Comparison of ENCODE assay signal across 8 cellular contexts in genomic region chr1:151145158-151146071, GRCh38. TPM values are rescaled to one million over a fixed set of nuclear protein-coding genes. Genes with fewer than 3 reads are reported as not detected.
DNase-seq lines count a peak whose midpoint lies in the region; ATAC-seq and TF ChIP-seq lines count a peak whose summit lies in the region.

No MANE protein-coding gene starts in this region.

- intact Hi-C loops in right cardiac atrium (cut with DNase I) = no loop called here

- peak overlapping the region; percentile 97 for H3K4me3 Mint-ChIP-seq in activated naive CD8-positive, alpha-beta T cell

- H3K4me1 ChIP-seq in right cardiac atrium (ENCODE audit: control insufficient read depth, insufficient read depth, low read length) = peaks cover 19% of the 10 kb centered on the region

- no peaks in the 10 kb centered on the region for H3K9me3 Mint-ChIP-seq in activated naive CD4-positive, alpha-beta T cell treated with anti-CD3 and anti-CD28 coated beads, Interleukin-2, amount 50 U/mL, for 72 hours
- H3K9me3 Mint-ChIP-seq in activated naive CD8-positive, alpha-beta T cell (ENCODE audit: low read depth) = no peaks in the 10 kb centered on the region

- no peaks in the 10 kb centered on the region for H3K27me3 ChIP-seq in right cardiac atrium (ENCODE audit: control insufficient read depth, insufficient read depth)

- H3K4me3 ChIP-seq in right cardiac atrium (ENCODE audit: low read length) = peak overlapping the region; percentile 74
- H3K4me3 ChIP-seq in retinal pigment epithelial cell (ENCODE audit: low read length) = peak overlapping the region; percentile 71

- WGBS in right cardiac atrium = 7% methylated on average over 46 of the region's 46 CpGs

- no peaks in the 10 kb centered on the region for H3K27me3 Mint-ChIP-seq in activated naive CD8-positive, alpha-beta T cell

- no peak for TF ChIP-seq CTCF in retinal pigment epithelial cell (conservative IDR thresholded peaks at IDR 0.05; ENCODE audit: low read depth, low read length)

- no peak for ATAC-seq in activated naive CD4-positive, alpha-beta T cell treated with anti-CD3 and anti-CD28 coated beads, Interleukin-2, amount 50 U/mL, for 72 hours
- ATAC-seq in right cardiac atrium (peak; percentile 9 to 24), HG03097 (IDR thresholded peaks at IDR 0.05; ENCODE audit: low FRiP score, unreplicated experiment) (no peak), HG03108 (IDR thresholded peaks at IDR 0.05; ENCODE audit: unreplicated experiment) (no peak), GM21367 (IDR thresholded peaks at IDR 0.05; ENCODE audit: unreplicated experiment) (no peak)

- H3K36me3 Mint-ChIP-seq in activated naive CD4-positive, alpha-beta T cell treated with anti-CD3 and anti-CD28 coated beads, Interleukin-2, amount 50 U/mL, for 72 hours = no peaks in the 10 kb centered on the region
- no peaks in the 10 kb centered on the region for H3K36me3 Mint-ChIP-seq in activated naive CD8-positive, alpha-beta T cell

- no peaks in the 10 kb centered on the region for H3K9me3 ChIP-seq in right cardiac atrium (ENCODE audit: control insufficient read depth, low read length)

- peak overlapping the region; percentile 95 for H3K27ac ChIP-seq in right cardiac atrium (ENCODE audit: low read length)

- no peak overlapping the region for H3K27ac Mint-ChIP-seq in activated naive CD4-positive, alpha-beta T cell treated with anti-CD3 and anti-CD28 coated beads, Interleukin-2, amount 50 U/mL, for 72 hours
- no peak overlapping the region for H3K27ac Mint-ChIP-seq in activated naive CD8-positive, alpha-beta T cell

- DNase-seq in activated naive CD4-positive, alpha-beta T cell treated with Interleukin-2 at 50 U/mL for 16 hours = peak; percentile 25
- DNase-seq in activated naive CD4-positive, alpha-beta T cell treated with anti-CD3 and anti-CD28 coated beads, Interleukin-2, amount 50 U/mL, for 72 hours (ENCODE audit: low spot score in 2 of 2) = no peak
- DNase-seq in right cardiac atrium (peak; percentile 44 to 77 (median 73)), retinal pigment epithelial cell (ENCODE audit: low read depth) (no peak)

- H3K4me1 Mint-ChIP-seq in activated naive CD8-positive, alpha-beta T cell (ENCODE audit: low read depth) = peaks cover 12% of the 10 kb centered on the region

RNA-seq across cellular contexts. Expression of gene SEMA6C, which starts 1.0 kb away (rescaled TPM):
- 1 to 10 TPM; 2.8 to 7.1 TPM for total RNA-seq in activated naive CD4-positive, alpha-beta T cell treated with anti-CD3 and anti-CD28 coated beads, Interleukin-2, amount 50 U/mL, for 72 hours
- total RNA-seq in right cardiac atrium = 10 to 100 TPM; 23.7 to 70.5 (median 53.3) TPM
- polyA plus RNA-seq in right cardiac atrium = 58.3 TPM

RNA-seq across cellular contexts. Expression of gene TNFAIP8L2, which starts 11.0 kb away (rescaled TPM):
- total RNA-seq in activated naive CD4-positive, alpha-beta T cell treated with anti-CD3 and anti-CD28 coated beads, Interleukin-2, amount 50 U/mL, for 72 hours = 10 to 100 TPM in 1 of 2 donors, 1 to 10 TPM in 1; 6.9 to 18.5 TPM
- total RNA-seq in right cardiac atrium = 1 to 10 TPM; 1.8 to 3.7 (median 2.3) TPM
- 2.1 TPM for polyA plus RNA-seq in right cardiac atrium

RNA-seq across cellular contexts. Expression of gene LYSMD1, which starts 20.3 kb away (rescaled TPM):
- 10 to 100 TPM in 1 of 2 donors, 1 to 10 TPM in 1; 3.8 to 36.1 TPM for total RNA-seq in activated naive CD4-positive, alpha-beta T cell treated with anti-CD3 and anti-CD28 coated beads, Interleukin-2, amount 50 U/mL, for 72 hours
- total RNA-seq in right cardiac atrium = 10 to 100 TPM in 3 of 4 donors, 1 to 10 TPM in 1; 8.5 to 16.5 (median 15.6) TPM
- polyA plus RNA-seq in right cardiac atrium = 9.9 TPM

RNA-seq across cellular contexts. Expression of gene SCNM1, which starts 20.5 kb away (rescaled TPM):
- 10 to 100 TPM; 62.3 to 83.9 TPM for total RNA-seq in activated naive CD4-positive, alpha-beta T cell treated with anti-CD3 and anti-CD28 coated beads, Interleukin-2, amount 50 U/mL, for 72 hours
- 10 to 100 TPM; 18.3 to 25.6 (median 21.5) TPM for total RNA-seq in right cardiac atrium
- polyA plus RNA-seq in right cardiac atrium = 23.7 TPM

RNA-seq across cellular contexts. Expression of gene TMOD4, which starts 30.4 kb away (rescaled TPM):
- under 1 TPM; 0.77 to 0.78 TPM for total RNA-seq in activated naive CD4-positive, alpha-beta T cell treated with anti-CD3 and anti-CD28 coated beads, Interleukin-2, amount 50 U/mL, for 72 hours
- total RNA-seq in right cardiac atrium = not detected
- polyA plus RNA-seq in right cardiac atrium = 0.20 TPM

Comparison
In these comparisons a context has a peak if more than half of its experiments do, and no peak if none do; other contexts are left out.
1. DNase-seq: peak in activated naive CD4-positive, alpha-beta T cell treated with Interleukin-2 at 50 U/mL for 16 hours (single experiment) and right cardiac atrium (3 of 3); none in activated naive CD4-positive, alpha-beta T cell treated with anti-CD3 and anti-CD28 coated beads, Interleukin-2, amount 50 U/mL, for 72 hours (0 of 2) and retinal pigment epithelial cell (single experiment).
2. ATAC-seq: peak in right cardiac atrium (2 of 2); none in activated naive CD4-positive, alpha-beta T cell treated with anti-CD3 and anti-CD28 coated beads, Interleukin-2, amount 50 U/mL, for 72 hours (0 of 2), HG03097 (single experiment), HG03108 (single experiment) and GM21367 (single experiment).